8 cellular contexts compared by ENCODE assay signal in genomic region chr1:40338745-40339419, GRCh38. TPM values are rescaled to one million over a fixed set of nuclear protein-coding genes. Genes with fewer than 3 reads are reported as not detected.
DNase-seq lines count a peak whose midpoint lies in the region; ATAC-seq and TF ChIP-seq lines count a peak whose summit lies in the region.

No MANE protein-coding gene starts in this region.

- ATAC-seq in effector memory CD8-positive, alpha-beta T cell (replicated peaks) = peak; percentile 99
- no peak for ATAC-seq in GM21515 (IDR thresholded peaks at IDR 0.05; ENCODE audit: unreplicated experiment)

- peak overlapping the region; percentile 32 to 35 for H3K4me3 Mint-ChIP-seq in effector memory CD8-positive, alpha-beta T cell
- H3K4me3 Mint-ChIP-seq in mesothelial cell of epicardium = no peak overlapping the region

- H3K4me1 Mint-ChIP-seq in effector memory CD8-positive, alpha-beta T cell (ENCODE audit: low read depth in 2 of 2) = peaks cover 11 to 17% of the 10 kb centered on the region in 2 donors
- H3K4me1 Mint-ChIP-seq in mesothelial cell of epicardium = no peaks in the 10 kb centered on the region

- H3K27me3 Mint-ChIP-seq in effector memory CD8-positive, alpha-beta T cell = no peaks in the 10 kb centered on the region
- H3K27me3 Mint-ChIP-seq in mesothelial cell of epicardium (ENCODE audit: low read depth) = peaks cover 19% of the 10 kb centered on the region

- H3K27ac Mint-ChIP-seq in effector memory CD8-positive, alpha-beta T cell = peak overlapping the region; percentile 3 to 39
- H3K27ac Mint-ChIP-seq in mesothelial cell of epicardium = no peak overlapping the region

- H3K9me3 Mint-ChIP-seq in effector memory CD8-positive, alpha-beta T cell = no peaks in the 10 kb centered on the region
- H3K9me3 Mint-ChIP-seq in mesothelial cell of epicardium = peaks cover 16% of the 10 kb centered on the region

- H3K36me3 Mint-ChIP-seq in effector memory CD8-positive, alpha-beta T cell (ENCODE audit: insufficient read depth) = no peaks in the 10 kb centered on the region
- no peaks in the 10 kb centered on the region for H3K36me3 Mint-ChIP-seq in mesothelial cell of epicardium

- DNase-seq in DMS153 (lab: John Stamatoyannopoulos, UW) (peak; percentile 86), HUDEP-2 (lab: John Stamatoyannopoulos, UW; ENCODE audit: unreplicated experiment in 76 of 76) (peak in 72 of 76 experiments; percentile 10 to 84 (median 63)), mesothelial cell of epicardium (ENCODE audit: low spot score in 2 of 2, unreplicated experiment in 2 of 2) (peak; percentile 44 to 91)
- DNase-seq in NK-92 treated with Interleukin-12 subunit alpha and Interleukin-12 subunit beta, amount 100 ng/mL, for 24 hours (lab: John Stamatoyannopoulos, UW) = peak; percentile 62
- peak; percentile 73 to 92 (median 86) for DNase-seq in activated CD8-positive, alpha-beta memory T cell treated with anti-CD3 and anti-CD28 coated beads for 48 hours (ENCODE audit: low read depth in 2 of 3, low spot score in 2 of 3)
- peak; percentile 86 to 94 (median 90) for DNase-seq in effector memory CD8-positive, alpha-beta T cell
- peak; percentile 75 for DNase-seq in stimulated activated CD8-positive, alpha-beta memory T cell treated with anti-CD3 and anti-CD28 coated beads, Interleukin-15, amount 100 ng/mL, for 24 hours (ENCODE audit: low read depth)

- peak; percentile 89 for TF ChIP-seq CTCF in mesothelial cell of epicardium (IDR thresholded peaks at IDR 0.05; ENCODE audit: unreplicated experiment)

RNA-seq across cellular contexts. Expression of gene COL9A2, which starts 21.8 kb away (rescaled TPM):
- 45.8 to 50.3 TPM (median 49.9 TPM) in 3 replicates for total RNA-seq in mesothelial cell of epicardium

RNA-seq across cellular contexts. Expression of gene SMAP2, which starts 34.6 kb away (rescaled TPM):
- 10.9 to 12.4 TPM (median 12.0 TPM) in 3 replicates for total RNA-seq in mesothelial cell of epicardium
